ENCODE assay signal across 9 cellular contexts in genomic region chr22:19970479-19971275, GRCh38. TPM values are rescaled to one million over a fixed set of nuclear protein-coding genes. Genes with fewer than 3 reads are reported as not detected.
DNase-seq lines count a peak whose midpoint lies in the region; ATAC-seq, FAIRE-seq and TF ChIP-seq lines count a peak whose summit lies in the region.
"Had no signal": no experiment of that assay in that cellular context is flagged by ENCODE, and none has a peak within 500 bp of the region (broad histone marks: within the 10 kb centered on the region; RNA-seq: fewer than 3 reads in every experiment).

No MANE protein-coding gene starts in this region.

- H3K9ac ChIP-seq in endothelial cell of umbilical vein (replicated peaks; ENCODE audit: extremely low read depth, insufficient read depth, low read length), result no peak overlapping the region

- H3K79me2 ChIP-seq in endothelial cell of umbilical vein (ENCODE audit: control insufficient read depth, insufficient read depth, low read length), result no peaks in the 10 kb centered on the region

- BruUV-seq in endothelial cell of umbilical vein (replicated peaks; lab: Mats Ljungman, UMichigan), result no TSS peak

- peak; percentile 87 for FAIRE-seq in endothelial cell of umbilical vein (lab: Jason Lieb, UNC)

- H3K9me3 Mint-ChIP-seq in naive B cell, result peaks cover 0 to 1% (median 0%) of the 10 kb centered on the region in 7 donors
- no peaks in the 10 kb centered on the region for H3K9me3 Mint-ChIP-seq in stimulated activated effector memory CD8-positive, alpha-beta T cell treated with anti-CD3 and anti-CD28 coated beads, Interleukin-12 subunit alpha, Interleukin-12 subunit beta, amount 100 ng/mL, for 72 hours
- H3K9me3 Mint-ChIP-seq: stimulated activated naive CD8-positive, alpha-beta T cell treated with anti-CD3 and anti-CD28 coated beads, Interleukin-15, Interleukin-2, amounts not matched to agents 100 ng/mL and 50 ng/mL, for 24 hours had no signal

- H3K9me3 ChIP-seq in endothelial cell of umbilical vein (replicated peaks; ENCODE audit: control insufficient read depth, insufficient read depth, low read length), result no peaks in the 10 kb centered on the region

- H3K27ac ChIP-seq in endothelial cell of umbilical vein (ENCODE audit: insufficient read depth, low read depth, low read length), result no peak overlapping the region

- no peaks in the 10 kb centered on the region for H3K27me3 ChIP-seq in endothelial cell of umbilical vein (ENCODE audit: control insufficient read depth in 2 of 2, insufficient read depth in 2 of 2, low read length in 2 of 2)

- H3K4me3 Mint-ChIP-seq in naive B cell, result peak overlapping the region in 1 of 8 donors; percentile 62
- H3K4me3 Mint-ChIP-seq in stimulated activated effector memory CD8-positive, alpha-beta T cell treated with anti-CD3 and anti-CD28 coated beads, Interleukin-12 subunit alpha, Interleukin-12 subunit beta, amount 100 ng/mL, for 72 hours, result no peak overlapping the region
- H3K4me3 Mint-ChIP-seq: stimulated activated naive CD8-positive, alpha-beta T cell treated with anti-CD3 and anti-CD28 coated beads, Interleukin-15, Interleukin-2, amounts not matched to agents 100 ng/mL and 50 ng/mL, for 24 hours had no signal

- TF ChIP-seq POLR2A in endothelial cell of umbilical vein (IDR thresholded peaks at IDR 0.05; ENCODE audit: low read depth, low read length), result no peak

- peaks cover 14 to 53% of the 10 kb centered on the region in 2 experiments for H3K36me3 ChIP-seq in endothelial cell of umbilical vein (ENCODE audit: control insufficient read depth in 2 of 2, extremely low read depth in 1 of 2, insufficient read depth in 2 of 2, low read length in 2 of 2)

- peaks cover 0 to 12% (median 0%) of the 10 kb centered on the region in 3 donors for H3K27me3 Mint-ChIP-seq in naive B cell
- H3K27me3 Mint-ChIP-seq: stimulated activated naive CD8-positive, alpha-beta T cell treated with anti-CD3 and anti-CD28 coated beads, Interleukin-15, Interleukin-2, amounts not matched to agents 100 ng/mL and 50 ng/mL, for 24 hours had no signal

- H3K4me1 ChIP-seq in endothelial cell of umbilical vein (ENCODE audit: control insufficient read depth, extremely low read depth, insufficient read depth, low read length), result peaks cover 26% of the 10 kb centered on the region

- peak overlapping the region in 1 of 6 donors; percentile 80 for H3K27ac Mint-ChIP-seq in naive B cell
- peak overlapping the region; percentile 58 for H3K27ac Mint-ChIP-seq in stimulated activated effector memory CD8-positive, alpha-beta T cell treated with anti-CD3 and anti-CD28 coated beads, Interleukin-12 subunit alpha, Interleukin-12 subunit beta, amount 100 ng/mL, for 72 hours
- H3K27ac Mint-ChIP-seq: stimulated activated naive CD8-positive, alpha-beta T cell treated with anti-CD3 and anti-CD28 coated beads, Interleukin-15, Interleukin-2, amounts not matched to agents 100 ng/mL and 50 ng/mL, for 24 hours had no signal

- no peaks in the 10 kb centered on the region for H4K20me1 ChIP-seq in endothelial cell of umbilical vein (replicated peaks; ENCODE audit: control insufficient read depth, extremely low read depth, insufficient read depth, low read length)

- TF ChIP-seq CTCF in endothelial cell of umbilical vein (IDR thresholded peaks at IDR 0.05; ENCODE audit: extremely low read depth in 1 of 2, insufficient read depth in 1 of 2, low read depth in 1 of 2, low read length in 2 of 2), result peak; percentile 69 to 96

- POLR2A ChIA-PET in endothelial cell of umbilical vein (lab: Charles Lee), result interaction anchor here (1.1 kb wide), 1 partner anchor 42 kb away, joined by 4 read pairs; no protein-coding TSS in a partner anchor

- H3K4me2 ChIP-seq in endothelial cell of umbilical vein (ENCODE audit: insufficient read depth, low read length), result no peak overlapping the region

- dilution Hi-C loops in endothelial cell of umbilical vein (cut with MboI; ENCODE audit: extremely low pct_ligation_motif_present, low sequenced_read_pairs), result no loop called here

- CTCF ChIA-PET in endothelial cell of umbilical vein (lab: Charles Lee), result interaction anchor here (0.6 to 12.2 kb wide), 6 partner anchors 12 to 110 kb away, joined by 3 to 304 read pairs (median 6); no protein-coding TSS in a partner anchor

- no peak overlapping the region for H3K4me3 ChIP-seq in endothelial cell of umbilical vein (replicated peaks in 1 of 3; ENCODE audit: insufficient read depth in 1 of 3, low read depth in 1 of 3, low read length in 3 of 3)

- intact Hi-C loops in endothelial cell of umbilical vein (cut with micrococcal nuclease), result loop anchor here (1.0 kb wide), 3 partner anchors 28 to 110 kb away; partner anchors contain the start of gene DGCR8

- ATAC-seq in naive B cell (ENCODE audit: low read depth in 2 of 2), result peak; percentile 79 to 82
- ATAC-seq in stimulated activated effector memory CD8-positive, alpha-beta T cell treated with anti-CD3 and anti-CD28 coated beads, Interleukin-12 subunit alpha, Interleukin-12 subunit beta, amount 100 ng/mL, for 72 hours, result peak; percentile 79
- no peak for ATAC-seq in GM18511 (IDR thresholded peaks at IDR 0.05; ENCODE audit: unreplicated experiment)

- H3K9me1 ChIP-seq in endothelial cell of umbilical vein (replicated peaks; ENCODE audit: control insufficient read depth, extremely low read depth, insufficient read depth, low read length), result no peaks in the 10 kb centered on the region

- DNase-seq in NCI-H748 (lab: John Stamatoyannopoulos, UW; ENCODE audit: unreplicated experiment), result peak; percentile 34
- DNase-seq in NCI-H748 treated with DMSO at 0.1 percent for 48 hours (lab: John Stamatoyannopoulos, UW), result no peak
- DNase-seq in NCI-H526 (lab: John Stamatoyannopoulos, UW), result peak; percentile 21 to 60
- peak; percentile 44 for DNase-seq in activated CD8-positive, alpha-beta memory T cell treated with anti-CD3 and anti-CD28 coated beads, Interleukin-2, amount 50 U/mL, for 1 hour (ENCODE audit: extremely low read depth)
- DNase-seq in endothelial cell of umbilical vein (ENCODE audit: low read depth, low spot score), result peak; percentile 56
- peak; percentile 67 for DNase-seq in naive B cell
- peak; percentile 81 to 90 for DNase-seq in stimulated activated effector memory CD8-positive, alpha-beta T cell treated with anti-CD3 and anti-CD28 coated beads, Interleukin-12 subunit alpha, Interleukin-12 subunit beta, amount 100 ng/mL, for 72 hours (ENCODE audit: low spot score in 2 of 2)

- H3K36me3 Mint-ChIP-seq in naive B cell, result no peaks in the 10 kb centered on the region
- peaks cover 20% of the 10 kb centered on the region for H3K36me3 Mint-ChIP-seq in stimulated activated effector memory CD8-positive, alpha-beta T cell treated with anti-CD3 and anti-CD28 coated beads, Interleukin-12 subunit alpha, Interleukin-12 subunit beta, amount 100 ng/mL, for 72 hours

- no peak overlapping the region for H2AFZ ChIP-seq in endothelial cell of umbilical vein (ENCODE audit: low read depth, low read length)

- peaks cover 14 to 27% (median 18%) of the 10 kb centered on the region in 3 donors for H3K4me1 Mint-ChIP-seq in naive B cell
- H3K4me1 Mint-ChIP-seq in stimulated activated effector memory CD8-positive, alpha-beta T cell treated with anti-CD3 and anti-CD28 coated beads, Interleukin-12 subunit alpha, Interleukin-12 subunit beta, amount 100 ng/mL, for 72 hours, result peaks cover 32% of the 10 kb centered on the region

RNA-seq across cellular contexts. Expression of gene TXNRD2, which starts 29.1 kb away (rescaled TPM):
- 211 and 245 TPM in 2 replicates for total RNA-seq in endothelial cell of umbilical vein
- polyA plus RNA-seq in endothelial cell of umbilical vein (440 and 511 TPM in 2 replicates), naive B cell (ENCODE audit: low read depth in 6 of 6) (10 to 100 TPM in 3 of 6 donors, 1 to 10 TPM in 3; 8.1 to 14.7 (median 10.1) TPM)
- 259 and 341 TPM in 2 replicates for polyA plus RNA-seq in endothelial cell of umbilical vein (2011; cell fraction: cytosol; rRNA removed)
- polyA plus RNA-seq in endothelial cell of umbilical vein (2011; cell fraction: nucleus; rRNA removed), result 576 and 663 TPM in 2 replicates
- 102 and 113 TPM in 2 replicates for polyA plus RNA-seq in endothelial cell of umbilical vein (2012)
- 102 and 126 TPM in 2 replicates for polyA minus RNA-seq in endothelial cell of umbilical vein
- 25.2 TPM for polyA minus RNA-seq in endothelial cell of umbilical vein (2011; cell fraction: cytosol; rRNA and poly(A)+ RNA removed)
- polyA minus RNA-seq in endothelial cell of umbilical vein (2011; cell fraction: nucleus; rRNA and poly(A)+ RNA removed), result 91.1 and 144 TPM in 2 replicates

RNA-seq across cellular contexts. Expression of gene COMT, which starts 29.1 kb away (rescaled TPM):
- 221 and 246 TPM in 2 replicates for total RNA-seq in endothelial cell of umbilical vein
- 537 and 579 TPM in 2 replicates for polyA plus RNA-seq in endothelial cell of umbilical vein
- polyA plus RNA-seq in endothelial cell of umbilical vein (2011; cell fraction: cytosol; rRNA removed), result 320 and 379 TPM in 2 replicates
- polyA plus RNA-seq in endothelial cell of umbilical vein (2011; cell fraction: nucleus; rRNA removed), result 183 and 186 TPM in 2 replicates
- 145 and 199 TPM in 2 replicates for polyA plus RNA-seq in endothelial cell of umbilical vein (2012)
- polyA minus RNA-seq in endothelial cell of umbilical vein, result 206 and 246 TPM in 2 replicates
- polyA minus RNA-seq in endothelial cell of umbilical vein (2011; cell fraction: cytosol; rRNA and poly(A)+ RNA removed), result 31.5 TPM
- polyA minus RNA-seq in endothelial cell of umbilical vein (2011; cell fraction: nucleus; rRNA and poly(A)+ RNA removed), result 38.0 and 46.4 TPM in 2 replicates
- polyA plus RNA-seq in naive B cell (ENCODE audit: low read depth in 6 of 6), result 10 to 100 TPM; 62.2 to 76.0 (median 69.6) TPM

RNA-seq across cellular contexts. Expression of gene ARVCF, which starts 45.9 kb away (rescaled TPM):
- total RNA-seq in endothelial cell of umbilical vein, result 105 and 109 TPM in 2 replicates
- polyA plus RNA-seq in endothelial cell of umbilical vein, result 81.3 and 83.6 TPM in 2 replicates
- 30.5 and 49.1 TPM in 2 replicates for polyA plus RNA-seq in endothelial cell of umbilical vein (2011; cell fraction: cytosol; rRNA removed)
- 288 and 295 TPM in 2 replicates for polyA plus RNA-seq in endothelial cell of umbilical vein (2011; cell fraction: nucleus; rRNA removed)
- 22.8 and 27.5 TPM in 2 replicates for polyA plus RNA-seq in endothelial cell of umbilical vein (2012)
- polyA minus RNA-seq in endothelial cell of umbilical vein, result 43.0 and 52.9 TPM in 2 replicates
- 1.7 TPM for polyA minus RNA-seq in endothelial cell of umbilical vein (2011; cell fraction: cytosol; rRNA and poly(A)+ RNA removed)
- 58.2 and 105 TPM in 2 replicates for polyA minus RNA-seq in endothelial cell of umbilical vein (2011; cell fraction: nucleus; rRNA and poly(A)+ RNA removed)
- 1 to 10 TPM in 1 of 6 donors, under 1 TPM in 4, not detected in 1; 0.24 to 2.5 (median 0.56) TPM for polyA plus RNA-seq in naive B cell (ENCODE audit: low read depth in 6 of 6)

RNA-seq across cellular contexts. Expression of gene TANGO2, which starts 50.2 kb away (rescaled TPM):
- 33.2 and 40.0 TPM in 2 replicates for total RNA-seq in endothelial cell of umbilical vein
- polyA plus RNA-seq in endothelial cell of umbilical vein, result 49.3 and 59.5 TPM in 2 replicates
- polyA plus RNA-seq in endothelial cell of umbilical vein (2011; cell fraction: cytosol; rRNA removed), result 34.3 and 36.5 TPM in 2 replicates
- 48.4 and 53.3 TPM in 2 replicates for polyA plus RNA-seq in endothelial cell of umbilical vein (2011; cell fraction: nucleus; rRNA removed)
- polyA plus RNA-seq in endothelial cell of umbilical vein (2012), result 20.4 and 20.9 TPM in 2 replicates
- 82.2 and 90.8 TPM in 2 replicates for polyA minus RNA-seq in endothelial cell of umbilical vein
- 10.1 TPM for polyA minus RNA-seq in endothelial cell of umbilical vein (2011; cell fraction: cytosol; rRNA and poly(A)+ RNA removed)
- 22.9 and 23.8 TPM in 2 replicates for polyA minus RNA-seq in endothelial cell of umbilical vein (2011; cell fraction: nucleus; rRNA and poly(A)+ RNA removed)
- polyA plus RNA-seq in naive B cell (ENCODE audit: low read depth in 6 of 6), result 10 to 100 TPM; 24.3 to 46.1 (median 34.6) TPM

Comparison
In these comparisons a context has a peak if more than half of its experiments do, and no peak if none do; other contexts are left out.
1. RNA of gene TXNRD2, which starts 29.1 kb away (polyA plus RNA-seq): 102 to 663 TPM in endothelial cell of umbilical vein; 8.1 to 14.7 TPM in naive B cell; every median in the first group is over 4 times any median in the second.
2. RNA of gene ARVCF, which starts 45.9 kb away (polyA plus RNA-seq): 22.8 to 295 TPM in endothelial cell of umbilical vein; 0.24 to 2.5 TPM in naive B cell; every median in the first group is over 4 times any median in the second.